Comparison of ENCODE assay signal across 8 cellular contexts in the genomic region with DNA sequence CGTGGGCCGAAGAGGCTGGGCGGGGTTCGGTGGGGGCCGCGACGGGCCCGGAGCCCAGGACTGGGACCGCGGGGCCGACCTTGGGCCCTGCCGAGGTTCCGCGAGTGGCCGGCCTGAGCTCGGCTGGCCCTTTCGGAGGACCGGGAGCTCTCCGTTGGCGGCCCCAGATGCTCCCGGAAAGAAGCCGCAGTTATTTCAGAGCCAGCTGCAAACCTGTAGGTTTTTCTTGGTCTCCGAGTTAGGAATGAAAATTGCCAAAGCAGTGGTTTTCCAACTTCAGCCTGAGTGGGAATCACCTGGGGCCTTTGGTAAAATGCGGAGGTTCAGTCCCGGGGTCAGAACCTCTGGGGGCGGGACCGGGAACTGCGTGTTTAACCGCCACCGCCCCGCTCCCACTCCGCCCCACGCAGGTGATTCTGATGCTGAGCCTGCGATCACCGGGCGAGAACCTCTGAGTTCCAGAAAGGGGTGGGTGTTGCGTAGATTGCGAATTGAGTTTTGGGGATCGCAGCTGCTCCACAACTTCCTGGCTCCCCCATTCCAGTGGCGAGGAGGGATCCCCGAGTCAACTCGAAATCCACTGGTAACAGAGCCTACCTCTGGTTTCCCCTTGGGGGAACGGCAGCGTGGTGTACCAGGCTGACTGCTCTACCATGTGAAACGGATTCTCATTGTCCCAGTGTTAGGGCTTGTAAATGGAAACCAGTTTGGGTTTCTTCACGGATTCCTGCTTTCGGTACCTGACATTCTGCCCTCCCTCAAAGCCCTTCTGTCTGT. TPM values are rescaled to one million over a fixed set of nuclear protein-coding genes. Genes with fewer than 3 reads are reported as not detected.
DNase-seq lines count a peak whose midpoint lies in the region; ATAC-seq and TF ChIP-seq lines count a peak whose summit lies in the region.
"Not testable (repeated sequence)": the region's sequence is repeated elsewhere in the genome, so short reads cannot be mapped to it uniquely, and the experiment has no call there.

No MANE protein-coding gene starts in this region.

- H3K4me3 ChIP-seq in ACC112 (ENCODE audit: low read depth, low read length) (peak overlapping the region; percentile 90), fibroblast of mammary gland (ENCODE audit: control insufficient read depth, low read depth, low read length) (peak overlapping the region; percentile 68), mucosa of descending colon (peak overlapping the region; percentile 98)

- not testable (repeated sequence) for H3K36me3 ChIP-seq in ACC112 (ENCODE audit: insufficient read depth, low read length); mucosa of descending colon (ENCODE audit: low read depth)

- H3K27ac ChIP-seq in ACC112 (ENCODE audit: low read depth, low read length), result peak overlapping the region; percentile 54

- not testable (repeated sequence) for H3K4me1 ChIP-seq in ACC112 (ENCODE audit: control insufficient read depth, insufficient read depth, low read length, unreplicated experiment)
- H3K4me1 ChIP-seq in mucosa of descending colon (ENCODE audit: low read depth), result peaks cover 39% of the 10 kb centered on the region

- ATAC-seq in GM19455 (IDR thresholded peaks at IDR 0.05; ENCODE audit: unreplicated experiment) (peak; percentile 17), mucosa of descending colon (peak; percentile 48)

- TF ChIP-seq CTCF in fibroblast of mammary gland (conservative IDR thresholded peaks at IDR 0.05; ENCODE audit: control insufficient read depth, insufficient read depth, low read depth, low read length); mucosa of descending colon (IDR thresholded peaks at IDR 0.05): not testable (repeated sequence)

- not testable (repeated sequence) for H3K9me3 ChIP-seq in mucosa of descending colon

- peaks cover 50% of the 10 kb centered on the region for H3K79me2 ChIP-seq in ACC112 (ENCODE audit: control insufficient read depth, insufficient read depth, low read length, unreplicated experiment)

- not testable (repeated sequence) for H3K27me3 ChIP-seq in ACC112 (ENCODE audit: insufficient read depth, low read length)

- H2AFZ ChIP-seq in ACC112 (ENCODE audit: low read length, unreplicated experiment), result peak overlapping the region; percentile 45

- intact Hi-C loops in mucosa of descending colon (cut with DNase I, micrococcal nuclease), result not testable (repeated sequence)

- DNase-seq in KG1 (lab: John Stamatoyannopoulos, UW) (peak; percentile 40), T-helper 2 cell (peak; percentile 29 to 67 (median 46)), mucosa of descending colon (peak; percentile 85 to 89 (median 86))
- DNase-seq in activated naive CD4-positive, alpha-beta T cell treated with Interleukin-2 at 50 U/mL for 16 hours, result peak; percentile 74
- DNase-seq in fibroblast of mammary gland (ENCODE audit: low read depth), result not testable (repeated sequence)
- peak; percentile 52 for DNase-seq in stimulated activated CD4-positive, alpha-beta T cell treated with anti-CD3 and anti-CD28 coated beads, Interleukin-2, amount 100 ng/mL, for 48 hours

RNA-seq across cellular contexts. Expression of a gene that starts 0.8 kb away (rescaled TPM):
- 100 to 1,000 TPM; 161 to 258 (median 233) TPM for total RNA-seq in mucosa of descending colon

RNA-seq across cellular contexts. Expression of a gene that starts 38.4 kb away (rescaled TPM):
- total RNA-seq in mucosa of descending colon, result 100 to 1,000 TPM in 1 of 3 donors, 10 to 100 TPM in 2; 61.6 to 149 (median 96.3) TPM
